ENCODE assay signal across 11 cellular contexts in the genomic region with DNA sequence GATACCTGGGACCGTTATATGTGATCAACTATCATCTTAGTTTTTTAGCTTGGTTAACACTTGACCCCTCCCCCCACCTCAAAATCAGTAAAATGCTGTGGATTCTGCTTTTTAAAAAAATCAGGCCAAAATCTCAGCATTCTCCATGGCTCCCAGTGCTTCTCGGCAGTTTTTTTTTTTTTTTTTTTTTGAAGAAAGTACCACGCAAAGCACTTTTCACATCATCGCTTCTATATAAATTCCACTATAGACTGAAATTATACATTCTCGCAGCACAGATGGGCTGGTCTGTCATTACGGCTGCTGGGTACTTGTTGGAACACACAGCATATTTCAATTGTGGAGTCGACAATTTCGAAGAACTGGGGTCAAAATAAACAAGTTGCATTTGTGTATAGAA.
DNase-seq lines count a peak whose midpoint lies in the region; ATAC-seq and TF ChIP-seq lines count a peak whose summit lies in the region.
"Had no signal": no experiment of that assay in that cellular context is flagged by ENCODE, and none has a peak within 500 bp of the region (broad histone marks: within the 10 kb centered on the region; RNA-seq: fewer than 3 reads in every experiment).

No MANE protein-coding gene starts in this region.

- DNase-seq in left ventricle myocardium inferior (no peak), Right ventricle myocardium superior (no peak), coronary artery (ENCODE audit: low spot score) (no peak), ovary (peak in 1 of 5 donors; percentile 17), vagina (ENCODE audit: extremely low spot score in 2 of 2) (no peak), NCI-H524 treated with DMSO at 0.1 percent for 48 hours (lab: John Stamatoyannopoulos, UW) (no peak), NCI-H1105 treated with DMSO at 0.1 percent for 48 hours (lab: John Stamatoyannopoulos, UW) (no peak)
- DNase-seq: DND-41, HCEC 1CT had no signal

- TF ChIP-seq CTCF in left ventricle myocardium inferior (IDR thresholded peaks at IDR 0.05; ENCODE audit: borderline replicate concordance) (no peak), coronary artery (IDR thresholded peaks at IDR 0.05) (no peak), ovary (IDR thresholded peaks at IDR 0.05) (no peak), vagina (IDR thresholded peaks at IDR 0.05) (no peak)

- H3K9me3 ChIP-seq in left ventricle myocardium inferior (replicated peaks) (no peaks in the 10 kb centered on the region), ovary (no peaks in the 10 kb centered on the region), vagina (no peaks in the 10 kb centered on the region)

- H3K27ac ChIP-seq in left ventricle myocardium inferior (replicated peaks) (peak overlapping the region; percentile 100), coronary artery (peak overlapping the region; percentile 99 to 100), ovary (peak overlapping the region; percentile 94 to 98), vagina (peak overlapping the region; percentile 100)
- H3K27ac ChIP-seq: KMS-11 had no signal

- TF ChIP-seq EP300 in ovary (IDR thresholded peaks at IDR 0.05): no peak

- WGBS in ovary, 3 donors: 2 to 9% (median 5%) methylated on average over 8 of the region's 8 CpGs

- peaks cover 23% of the 10 kb centered on the region for H3K36me3 ChIP-seq in left ventricle myocardium inferior
- no peaks in the 10 kb centered on the region for H3K36me3 ChIP-seq in ovary
- peaks cover 3 to 4% of the 10 kb centered on the region in 2 donors for H3K36me3 ChIP-seq in vagina

- peak overlapping the region; percentile 96 for H3K4me3 ChIP-seq in left ventricle myocardium inferior
- H3K4me3 ChIP-seq in coronary artery: peak overlapping the region; percentile 96
- no peak overlapping the region for H3K4me3 ChIP-seq in ovary
- H3K4me3 ChIP-seq in vagina: peak overlapping the region; percentile 4 to 95

- H3K27me3 ChIP-seq in left ventricle myocardium inferior (ENCODE audit: low read depth) (no peaks in the 10 kb centered on the region), ovary (no peaks in the 10 kb centered on the region), vagina (no peaks in the 10 kb centered on the region)

- ATAC-seq in Right ventricle myocardium superior (ENCODE audit: poor library complexity) (no peak), HG03439 (IDR thresholded peaks at IDR 0.05; ENCODE audit: unreplicated experiment) (no peak)

- intact Hi-C loops in left ventricle myocardium inferior (cut with micrococcal nuclease) (no loop called here), Right ventricle myocardium superior (cut with DNase I) (no loop called here), ovary (cut with DNase I) (no loop called here), vagina (cut with DNase I) (no loop called here)

- H3K4me1 ChIP-seq in left ventricle myocardium inferior (peaks cover 100% of the 10 kb centered on the region), ovary (ENCODE audit: insufficient read depth) (peaks cover 36% of the 10 kb centered on the region), vagina (peaks cover 93% of the 10 kb centered on the region)

- TF ChIP-seq POLR2A in ovary (IDR thresholded peaks at IDR 0.05) (no peak), vagina (IDR thresholded peaks at IDR 0.05) (no peak)
